ENCODE assay signal across 21 cellular contexts in the genomic region with DNA sequence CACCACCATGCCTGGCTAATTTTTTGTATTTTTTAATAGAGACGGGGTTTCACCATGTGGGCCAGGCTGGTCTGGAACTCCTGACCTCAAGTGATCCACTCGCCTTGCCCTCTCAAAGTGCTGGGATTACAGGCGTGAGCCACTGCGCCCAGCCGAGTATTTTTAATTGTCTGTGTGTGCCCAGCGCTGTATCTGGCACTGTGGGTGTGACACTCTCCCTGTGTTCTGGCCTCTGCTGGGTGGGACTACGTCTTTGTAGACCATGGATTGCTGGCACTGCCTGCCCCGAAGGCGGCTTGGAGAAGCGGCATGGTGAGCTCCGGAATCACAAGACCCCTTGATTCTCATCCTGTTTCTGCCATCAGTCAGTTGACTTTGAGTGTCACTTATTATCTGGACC.
A peak's percentile ranks its signal among the peaks of the same experiment; 100 is the strongest.
DNase-seq lines count a peak whose midpoint lies in the region; ATAC-seq, FAIRE-seq and TF ChIP-seq lines count a peak whose summit lies in the region.
"Had no signal": no experiment of that assay in that cellular context is flagged by ENCODE, and none has a peak within 500 bp of the region (broad histone marks: within the 10 kb centered on the region; RNA-seq: fewer than 3 reads in every experiment).

No MANE protein-coding gene starts in this region.

- intact Hi-C loops in activated CD4-positive, alpha-beta T cell treated with anti-CD3 and anti-CD28 coated beads, Interleukin-2, amount 10 ng/mL, durations not matched to agents 24 days and 14 days (cut with micrococcal nuclease) = loop anchor here (5.0 kb wide), 1 partner anchor 69 kb away; no protein-coding TSS in a partner anchor

- no peaks in the 10 kb centered on the region for H4K20me1 ChIP-seq in astrocyte (ENCODE audit: insufficient read depth, low read length)
- H4K20me1 ChIP-seq: BLaER1 treated with 17β-estradiol and CSF1 and Interleukin-3, amounts not matched to agents 10 nM and 100 nM had no signal

- peaks cover 22% of the 10 kb centered on the region for H3K4me1 ChIP-seq in astrocyte (ENCODE audit: insufficient read depth, low read length)
- H3K4me1 ChIP-seq: Caco-2 had no signal

- H2AFZ ChIP-seq in astrocyte (ENCODE audit: low read depth, low read length) = no peak overlapping the region

- peaks cover 3% of the 10 kb centered on the region for H3K9me3 Mint-ChIP-seq in activated CD4-positive, alpha-beta T cell treated with anti-CD3 and anti-CD28 coated beads, Interleukin-2, amount 10 ng/mL, durations not matched to agents 24 days and 14 days
- H3K9me3 Mint-ChIP-seq in activated naive CD8-positive, alpha-beta T cell treated with anti-CD3 and anti-CD28 coated beads, Interleukin-2, amount 50 U/mL, for 24 hours = no peaks in the 10 kb centered on the region
- peaks cover 1% of the 10 kb centered on the region for H3K9me3 Mint-ChIP-seq in activated naive CD8-positive, alpha-beta T cell treated with anti-CD3 and anti-CD28 coated beads for 36 hours
- H3K9me3 Mint-ChIP-seq in astrocyte (ENCODE audit: unreplicated experiment) (peaks cover 2% of the 10 kb centered on the region), neural crest cell (no peaks in the 10 kb centered on the region)

- no peaks in the 10 kb centered on the region for H3K36me3 Mint-ChIP-seq in activated CD4-positive, alpha-beta T cell treated with anti-CD3 and anti-CD28 coated beads, Interleukin-2, amount 10 ng/mL, durations not matched to agents 24 days and 14 days (ENCODE audit: low read depth)
- H3K36me3 Mint-ChIP-seq in activated naive CD8-positive, alpha-beta T cell treated with anti-CD3 and anti-CD28 coated beads, Interleukin-2, amount 50 U/mL, for 24 hours (ENCODE audit: low read depth) = peaks cover 2% of the 10 kb centered on the region
- no peaks in the 10 kb centered on the region for H3K36me3 Mint-ChIP-seq in activated naive CD8-positive, alpha-beta T cell treated with anti-CD3 and anti-CD28 coated beads for 36 hours
- no peaks in the 10 kb centered on the region for H3K36me3 Mint-ChIP-seq in astrocyte (ENCODE audit: low read depth, unreplicated experiment)
- H3K36me3 Mint-ChIP-seq in neural crest cell (ENCODE audit: low read depth) = no peaks in the 10 kb centered on the region
- H3K36me3 Mint-ChIP-seq: CD4-positive, alpha-beta memory T cell had no signal

- H3K27me3 Mint-ChIP-seq in activated CD4-positive, alpha-beta T cell treated with anti-CD3 and anti-CD28 coated beads, Interleukin-2, amount 10 ng/mL, durations not matched to agents 24 days and 14 days = no peaks in the 10 kb centered on the region
- H3K27me3 Mint-ChIP-seq in activated naive CD8-positive, alpha-beta T cell treated with anti-CD3 and anti-CD28 coated beads, Interleukin-2, amount 50 U/mL, for 24 hours = no peaks in the 10 kb centered on the region
- no peaks in the 10 kb centered on the region for H3K27me3 Mint-ChIP-seq in activated naive CD8-positive, alpha-beta T cell treated with anti-CD3 and anti-CD28 coated beads for 36 hours
- H3K27me3 Mint-ChIP-seq in astrocyte (ENCODE audit: low read depth, unreplicated experiment) = peaks cover 31% of the 10 kb centered on the region
- no peaks in the 10 kb centered on the region for H3K27me3 Mint-ChIP-seq in neural crest cell (ENCODE audit: low read depth)
- H3K27me3 Mint-ChIP-seq: CD4-positive, alpha-beta memory T cell had no signal

- H3K9me3 ChIP-seq in astrocyte (ENCODE audit: insufficient read depth, low read depth, low read length) = no peaks in the 10 kb centered on the region
- H3K9me3 ChIP-seq: Caco-2 had no signal

- no peak overlapping the region for H3K27ac ChIP-seq in astrocyte (ENCODE audit: low read depth, low read length)

- no peaks in the 10 kb centered on the region for H3K36me3 ChIP-seq in astrocyte (ENCODE audit: insufficient read depth, low read length)
- H3K36me3 ChIP-seq: BLaER1 treated with 17β-estradiol and CSF1 and Interleukin-3, amounts not matched to agents 10 nM and 100 nM had no signal

- no peak for FAIRE-seq in astrocyte (lab: Jason Lieb, UNC)
- FAIRE-seq: GM12891, H54, RCC 7860 had no signal

- no peak for ATAC-seq in activated naive CD8-positive, alpha-beta T cell treated with anti-CD3 and anti-CD28 coated beads, Interleukin-2, amount 50 U/mL, for 24 hours
- no peak for ATAC-seq in HG02678 (IDR thresholded peaks at IDR 0.05; ENCODE audit: unreplicated experiment)

- no peak overlapping the region for H3K4me3 Mint-ChIP-seq in activated CD4-positive, alpha-beta T cell treated with anti-CD3 and anti-CD28 coated beads, Interleukin-2, amount 10 ng/mL, durations not matched to agents 24 days and 14 days
- no peak overlapping the region for H3K4me3 Mint-ChIP-seq in activated naive CD8-positive, alpha-beta T cell treated with anti-CD3 and anti-CD28 coated beads, Interleukin-2, amount 50 U/mL, for 24 hours
- H3K4me3 Mint-ChIP-seq in activated naive CD8-positive, alpha-beta T cell treated with anti-CD3 and anti-CD28 coated beads for 36 hours = no peak overlapping the region
- H3K4me3 Mint-ChIP-seq in astrocyte (ENCODE audit: unreplicated experiment) (no peak overlapping the region), neural crest cell (no peak overlapping the region)
- H3K4me3 Mint-ChIP-seq: CD4-positive, alpha-beta memory T cell had no signal

- no peak overlapping the region for H3K4me3 ChIP-seq in astrocyte (ENCODE audit: insufficient read depth, low read depth, low read length)
- H3K4me3 ChIP-seq: BLaER1 treated with 17β-estradiol and CSF1 and Interleukin-3, amounts not matched to agents 10 nM and 100 nM had no signal

- H3K27me3 ChIP-seq in astrocyte (ENCODE audit: insufficient read depth, low read length) = no peaks in the 10 kb centered on the region
- H3K27me3 ChIP-seq: BLaER1 treated with 17β-estradiol and CSF1 and Interleukin-3, amounts not matched to agents 10 nM and 100 nM had no signal

- no peak for DNase-seq in activated CD4-positive, alpha-beta T cell treated with anti-CD3 and anti-CD28 coated beads, Interleukin-2, amount 10 ng/mL, durations not matched to agents 24 days and 14 days
- DNase-seq in activated CD4-positive, alpha-beta T cell treated with anti-CD3 and anti-CD28 coated beads, Interleukin-2, amount 50 U/mL, for 1 hour = no peak
- no peak for DNase-seq in activated naive CD8-positive, alpha-beta T cell treated with anti-CD3 and anti-CD28 coated beads, Interleukin-2, amount 50 U/mL, for 24 hours
- no peak for DNase-seq in activated naive CD8-positive, alpha-beta T cell treated with anti-CD3 and anti-CD28 coated beads for 36 hours
- DNase-seq in astrocyte (ENCODE audit: low read depth) (no peak), neural crest cell (ENCODE audit: low read depth, low spot score) (no peak), NCI-H187 treated with DMSO at 0.1 percent for 48 hours (lab: John Stamatoyannopoulos, UW) (no peak)
- DNase-seq: 8988T; Caco-2; CD4-positive, alpha-beta memory T cell; DND-41; Karpas-422; MV-4-11; NCI-H1105 treated with DMSO at 0.1 percent for 48 hours; NCI-H2081; NCI-H524 treated with DMSO at 0.1 percent for 48 hours had no signal

- H3K4me1 Mint-ChIP-seq in activated CD4-positive, alpha-beta T cell treated with anti-CD3 and anti-CD28 coated beads, Interleukin-2, amount 10 ng/mL, durations not matched to agents 24 days and 14 days = peaks cover 16% of the 10 kb centered on the region
- H3K4me1 Mint-ChIP-seq in activated naive CD8-positive, alpha-beta T cell treated with anti-CD3 and anti-CD28 coated beads, Interleukin-2, amount 50 U/mL, for 24 hours = peaks cover 44% of the 10 kb centered on the region
- peaks cover 16% of the 10 kb centered on the region for H3K4me1 Mint-ChIP-seq in activated naive CD8-positive, alpha-beta T cell treated with anti-CD3 and anti-CD28 coated beads for 36 hours
- peaks cover 11% of the 10 kb centered on the region for H3K4me1 Mint-ChIP-seq in astrocyte (ENCODE audit: low read depth, unreplicated experiment)
- H3K4me1 Mint-ChIP-seq in neural crest cell = peaks cover 50% of the 10 kb centered on the region

- no peak overlapping the region for H3K4me2 ChIP-seq in astrocyte (ENCODE audit: low read length)

- H3K9ac ChIP-seq in astrocyte (ENCODE audit: low read length) = no peak overlapping the region
- H3K9ac ChIP-seq: BLaER1 treated with 17β-estradiol and CSF1 and Interleukin-3, amounts not matched to agents 10 nM and 100 nM had no signal

- peak overlapping the region; percentile 80 for H3K27ac Mint-ChIP-seq in activated CD4-positive, alpha-beta T cell treated with anti-CD3 and anti-CD28 coated beads, Interleukin-2, amount 10 ng/mL, durations not matched to agents 24 days and 14 days
- H3K27ac Mint-ChIP-seq in activated naive CD8-positive, alpha-beta T cell treated with anti-CD3 and anti-CD28 coated beads, Interleukin-2, amount 50 U/mL, for 24 hours = peak overlapping the region; percentile 79
- no peak overlapping the region for H3K27ac Mint-ChIP-seq in activated naive CD8-positive, alpha-beta T cell treated with anti-CD3 and anti-CD28 coated beads for 36 hours
- H3K27ac Mint-ChIP-seq in astrocyte (ENCODE audit: unreplicated experiment) (peak overlapping the region; percentile 42), neural crest cell (ENCODE audit: unreplicated experiment) (peak overlapping the region; percentile 68)
- H3K27ac Mint-ChIP-seq: CD4-positive, alpha-beta memory T cell had no signal

- H3K79me2 ChIP-seq in astrocyte (ENCODE audit: insufficient read depth, low read length) = no peaks in the 10 kb centered on the region

- no peak for TF ChIP-seq CTCF in astrocyte (IDR thresholded peaks at IDR 0.05; ENCODE audit: insufficient read depth, low read depth, low read length)
- no peak for TF ChIP-seq CTCF in neural crest cell (conservative IDR thresholded peaks at IDR 0.05)
